ENCODE assay signal across 8 cellular contexts in genomic region chr2:27264253-27264752, GRCh38. TPM values are rescaled to one million over a fixed set of nuclear protein-coding genes. Genes with fewer than 3 reads are reported as not detected.
DNase-seq lines count a peak whose midpoint lies in the region; ATAC-seq and TF ChIP-seq lines count a peak whose summit lies in the region.

No MANE protein-coding gene starts in this region.

- no peak overlapping the region for H3K9ac ChIP-seq in duodenal mucosa (ENCODE audit: low read depth in 1 of 2, low read length in 2 of 2)

- TF ChIP-seq CTCF in Caco-2 (IDR thresholded peaks at IDR 0.05; ENCODE audit: insufficient read depth in 1 of 2, low read depth in 1 of 2, low read length in 1 of 2, severe bottlenecking in 1 of 2, unreplicated experiment in 1 of 2) (no peak), nephron (IDR thresholded peaks at IDR 0.05; ENCODE audit: unreplicated experiment in 3 of 3) (no peak), brain microvascular endothelial cell (IDR thresholded peaks at IDR 0.05; ENCODE audit: low read depth, low read length, missing control alignments) (no peak)

- H3K27ac ChIP-seq in duodenal mucosa (ENCODE audit: low read depth, low read length): no peak overlapping the region
- H3K27ac ChIP-seq in brain microvascular endothelial cell: no peak overlapping the region

- H3K27ac Mint-ChIP-seq in Caco-2 (ENCODE audit: unreplicated experiment) (no peak overlapping the region), nephron (no peak overlapping the region)

- H3K36me3 ChIP-seq in Caco-2 (ENCODE audit: control insufficient read depth, insufficient read depth, low read length) (no peaks in the 10 kb centered on the region), duodenal mucosa (ENCODE audit: control insufficient read depth in 1 of 2, insufficient read depth in 2 of 2, low read length in 2 of 2) (no peaks in the 10 kb centered on the region), brain microvascular endothelial cell (replicated peaks) (no peaks in the 10 kb centered on the region)

- peaks cover 13% of the 10 kb centered on the region for H3K4me1 Mint-ChIP-seq in Caco-2 (ENCODE audit: low read depth, unreplicated experiment)
- peaks cover 34% of the 10 kb centered on the region for H3K4me1 Mint-ChIP-seq in nephron

- in situ Hi-C loops in brain microvascular endothelial cell (cut with HindIII; ENCODE audit: low pct_ligation_motif_present, low sequenced_read_pairs): no loop called here

- H3K4me3 Mint-ChIP-seq in Caco-2 (ENCODE audit: unreplicated experiment) (peak overlapping the region; percentile 74), nephron (peak overlapping the region; percentile 85 to 87 (median 86))

- H3K27me3 Mint-ChIP-seq in Caco-2 (ENCODE audit: insufficient read depth, unreplicated experiment) (peaks cover 27% of the 10 kb centered on the region), nephron (ENCODE audit: low read depth) (peaks cover 26% of the 10 kb centered on the region)

- CTCF ChIA-PET in Caco-2 (lab: Charles Lee): interaction anchor here (2.0 to 3.8 kb wide), 4 partner anchors 9 to 28 kb away, joined by 4 to 20 read pairs (median 10); no protein-coding TSS in a partner anchor

- H3K4me3 ChIP-seq in Caco-2 (ENCODE audit: low read depth, low read length): peak overlapping the region; percentile 50
- peak overlapping the region; percentile 43 to 57 for H3K4me3 ChIP-seq in duodenal mucosa (ENCODE audit: low read depth in 1 of 2, low read length in 2 of 2)
- no peak overlapping the region for H3K4me3 ChIP-seq in brain microvascular endothelial cell (ENCODE audit: low read depth, low read length)

- POLR2A ChIA-PET in Caco-2 (lab: Charles Lee): no interaction called here

- H3K36me3 Mint-ChIP-seq in Caco-2 (ENCODE audit: insufficient read depth, unreplicated experiment) (no peaks in the 10 kb centered on the region), nephron (ENCODE audit: low read depth) (no peaks in the 10 kb centered on the region)

- H3K9me3 Mint-ChIP-seq in Caco-2 (ENCODE audit: unreplicated experiment) (no peaks in the 10 kb centered on the region), nephron (no peaks in the 10 kb centered on the region)

- H3K4me1 ChIP-seq in Caco-2 (peaks cover 18% of the 10 kb centered on the region), duodenal mucosa (ENCODE audit: control insufficient read depth in 1 of 2, insufficient read depth in 2 of 2, low read length in 2 of 2) (peaks cover 14 to 25% of the 10 kb centered on the region in 2 donors)

- H3K9me3 ChIP-seq in Caco-2: no peaks in the 10 kb centered on the region
- no peaks in the 10 kb centered on the region for H3K9me3 ChIP-seq in duodenal mucosa (ENCODE audit: control insufficient read depth in 1 of 2, low read length in 2 of 2)

- intact Hi-C loops in Caco-2 (cut with micrococcal nuclease; ENCODE audit: unreplicated experiment): loop anchor here (5.0 kb wide), 1 partner anchor 47 kb away; the partner anchor contains the start of gene CAD

- BruUV-seq in Caco-2 (replicated peaks; lab: Mats Ljungman, UMichigan): no TSS peak

- H3K27me3 ChIP-seq in Caco-2 (replicated peaks; ENCODE audit: control insufficient read depth, insufficient read depth, low read length): peaks cover 6% of the 10 kb centered on the region; the same call in 1 of the 2 replicates
- H3K27me3 ChIP-seq in duodenal mucosa (ENCODE audit: control insufficient read depth in 1 of 2, insufficient read depth in 2 of 2, low read length in 2 of 2): peaks cover 60 to 76% of the 10 kb centered on the region in 2 donors
- peaks cover 70% of the 10 kb centered on the region for H3K27me3 ChIP-seq in brain microvascular endothelial cell (replicated peaks)

- ATAC-seq in HG03025 (IDR thresholded peaks at IDR 0.05; ENCODE audit: low FRiP score, unreplicated experiment): no peak

- DNase-seq in Caco-2 (peak in 1 of 2 experiments; percentile 44), NCI-H2171 (lab: John Stamatoyannopoulos, UW) (peak; percentile 13), brain microvascular endothelial cell (no peak), GOT3 (lab: John Stamatoyannopoulos, UW) (no peak)
- no peak for DNase-seq in stimulated activated CD4-positive, alpha-beta T cell treated with anti-CD3 and anti-CD28 coated beads, Interleukin-12 subunit alpha, Interleukin-12 subunit beta, amount 100 ng/mL, for 4 hours

RNA-seq across cellular contexts. Expression of gene SLC30A3, which starts 1.5 kb away (rescaled TPM):
- 3.9 and 4.3 TPM in 2 replicates for total RNA-seq in Caco-2 (2022)

RNA-seq across cellular contexts. Expression of gene DNAJC5G, which starts 10.9 kb away (rescaled TPM):
- total RNA-seq in Caco-2 (2022): 0.25 and 0.51 TPM in 2 replicates

RNA-seq across cellular contexts. Expression of gene TRIM54, which starts 17.9 kb away (rescaled TPM):
- total RNA-seq in Caco-2 (2022): 0.25 TPM in 1 of 2 replicates, not detected in the other

RNA-seq across cellular contexts. Expression of gene UCN, which starts 43.9 kb away (rescaled TPM):
- 0.86 TPM in 1 of 2 replicates, not detected in the other for total RNA-seq in Caco-2 (2022)

RNA-seq across cellular contexts. Expression of gene CAD, which starts 47.1 kb away (rescaled TPM):
- total RNA-seq in Caco-2 (2022): 86.4 and 103 TPM in 2 replicates
